8 cellular contexts compared by ENCODE assay signal in the genomic region with DNA sequence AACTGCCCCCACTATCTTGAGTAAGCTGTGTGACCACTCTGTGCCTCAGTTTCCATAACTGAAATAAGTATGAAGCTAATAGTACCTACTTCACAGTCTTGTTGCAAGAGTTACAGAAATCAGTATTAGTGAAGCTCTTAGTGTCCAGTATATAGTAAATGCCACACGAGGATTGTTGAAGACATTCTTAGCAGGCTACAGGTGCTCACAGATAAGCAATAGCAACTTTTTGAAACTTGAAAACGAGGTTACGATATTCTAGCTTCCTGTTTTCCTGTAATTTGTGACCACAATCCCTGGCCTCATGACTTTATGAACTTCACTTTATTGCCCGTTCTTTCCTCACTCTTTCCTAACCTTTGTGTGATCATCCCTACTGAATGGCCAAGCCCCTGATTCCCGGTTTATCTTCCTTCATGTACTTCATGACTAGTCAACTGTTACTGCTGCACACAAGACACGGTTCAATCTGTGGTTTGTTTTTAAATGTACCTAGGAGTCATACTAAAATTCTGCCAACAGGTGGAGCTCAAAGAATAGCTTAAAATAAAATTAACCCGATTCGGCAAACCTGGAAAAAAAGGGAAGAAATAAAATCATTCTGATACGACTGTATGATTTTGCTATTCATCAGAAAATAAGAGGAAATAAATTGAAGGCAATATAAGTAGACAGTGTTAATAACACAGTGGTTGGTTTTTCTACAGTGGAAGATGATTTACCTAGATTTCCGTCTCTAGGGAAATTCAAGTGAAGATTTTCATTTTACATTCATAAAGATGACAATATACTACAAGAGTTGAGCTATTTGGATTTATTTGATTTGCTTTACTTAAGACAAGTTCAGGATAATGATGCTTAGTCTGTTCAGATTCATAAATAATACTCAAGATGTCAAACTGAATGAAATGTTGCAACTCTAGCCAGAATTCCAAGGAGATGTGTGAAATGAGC. TPM values are rescaled to one million over a fixed set of nuclear protein-coding genes. Genes with fewer than 3 reads are reported as not detected.
DNase-seq lines count a peak whose midpoint lies in the region; ATAC-seq and TF ChIP-seq lines count a peak whose summit lies in the region.

No MANE protein-coding gene starts in this region.

- H3K4me3 ChIP-seq in brain microvascular endothelial cell (ENCODE audit: low read depth, low read length), result no peak overlapping the region
- no peak overlapping the region for H3K4me3 ChIP-seq in uterus
- H3K4me3 ChIP-seq in lower leg skin (ENCODE audit: low read depth, poor library complexity, severe bottlenecking), result no peak overlapping the region

- H3K27ac ChIP-seq in brain microvascular endothelial cell (no peak overlapping the region), uterus (no peak overlapping the region)

- peak; percentile 36 for TF ChIP-seq CTCF in brain microvascular endothelial cell (IDR thresholded peaks at IDR 0.05; ENCODE audit: low read depth, low read length, missing control alignments)
- peak; percentile 37 to 56 (median 50) for TF ChIP-seq CTCF in uterus (IDR thresholded peaks at IDR 0.05)
- peak in 1 of 3 donors; percentile 37 for TF ChIP-seq CTCF in lower leg skin (IDR thresholded peaks at IDR 0.05)

- H3K4me1 ChIP-seq in uterus, result no peaks in the 10 kb centered on the region

- H3K27me3 ChIP-seq in brain microvascular endothelial cell (replicated peaks) (no peaks in the 10 kb centered on the region), uterus (no peaks in the 10 kb centered on the region)

- 24 to 28% methylated on average over 10 of the region's 10 CpGs for WGBS in lower leg skin, 2 donors

- TF ChIP-seq POLR2A in uterus (IDR thresholded peaks at IDR 0.05) (no peak), lower leg skin (IDR thresholded peaks at IDR 0.05) (no peak)

- in situ Hi-C loops in brain microvascular endothelial cell (cut with HindIII; ENCODE audit: low pct_ligation_motif_present, low sequenced_read_pairs), result no loop called here

- H3K36me3 ChIP-seq in brain microvascular endothelial cell (replicated peaks), result no peaks in the 10 kb centered on the region
- H3K36me3 ChIP-seq in uterus, result no peaks in the 10 kb centered on the region

- peak; percentile 38 for DNase-seq in stimulated activated CD4-positive, alpha-beta T cell treated with anti-CD3 and anti-CD28 coated beads, Interleukin-4, amount 100 ng/mL, for 24 hours
- no peak for DNase-seq in stimulated activated CD4-positive, alpha-beta T cell treated with anti-CD3 and anti-CD28 coated beads, Interleukin-2, amount 100 ng/mL, for 24 hours
- peak; percentile 64 for DNase-seq in NCI-H82 (lab: John Stamatoyannopoulos, UW)
- peak; percentile 60 for DNase-seq in brain microvascular endothelial cell
- no peak for DNase-seq in left lobe of liver (ENCODE audit: low spot score)
- no peak for DNase-seq in uterus
- no peak for DNase-seq in lower leg skin (ENCODE audit: low spot score in 2 of 2)

- no peaks in the 10 kb centered on the region for H3K9me3 ChIP-seq in uterus

- ATAC-seq in HG03159 (IDR thresholded peaks at IDR 0.05; ENCODE audit: unreplicated experiment) (peak; percentile 52), left lobe of liver (peak; percentile 72)

- intact Hi-C loops in uterus (cut with DNase I; ENCODE audit: low total_unique reads) (no loop called here), lower leg skin (cut with DNase I; ENCODE audit: low total_unique reads) (no loop called here)

RNA-seq across cellular contexts. Expression of a gene that starts 38.1 kb away (rescaled TPM):
- total RNA-seq in left lobe of liver (26.1 TPM), uterus (10 to 100 TPM; 20.7 to 83.0 (median 56.1) TPM), lower leg skin (10 to 100 TPM; 37.5 to 55.6 (median 45.5) TPM)

Comparison
In these comparisons a context has a peak if more than half of its experiments do, and no peak if none do; other contexts are left out.
1. DNase-seq: peak in stimulated activated CD4-positive, alpha-beta T cell treated with anti-CD3 and anti-CD28 coated beads, Interleukin-4, amount 100 ng/mL, for 24 hours (single experiment), NCI-H82 (single experiment) and brain microvascular endothelial cell (single experiment); none in stimulated activated CD4-positive, alpha-beta T cell treated with anti-CD3 and anti-CD28 coated beads, Interleukin-2, amount 100 ng/mL, for 24 hours (0 of 2), left lobe of liver (single experiment), uterus (0 of 2) and lower leg skin (0 of 2).